ENCODE assay signal across 8 cellular contexts in the genomic region with DNA sequence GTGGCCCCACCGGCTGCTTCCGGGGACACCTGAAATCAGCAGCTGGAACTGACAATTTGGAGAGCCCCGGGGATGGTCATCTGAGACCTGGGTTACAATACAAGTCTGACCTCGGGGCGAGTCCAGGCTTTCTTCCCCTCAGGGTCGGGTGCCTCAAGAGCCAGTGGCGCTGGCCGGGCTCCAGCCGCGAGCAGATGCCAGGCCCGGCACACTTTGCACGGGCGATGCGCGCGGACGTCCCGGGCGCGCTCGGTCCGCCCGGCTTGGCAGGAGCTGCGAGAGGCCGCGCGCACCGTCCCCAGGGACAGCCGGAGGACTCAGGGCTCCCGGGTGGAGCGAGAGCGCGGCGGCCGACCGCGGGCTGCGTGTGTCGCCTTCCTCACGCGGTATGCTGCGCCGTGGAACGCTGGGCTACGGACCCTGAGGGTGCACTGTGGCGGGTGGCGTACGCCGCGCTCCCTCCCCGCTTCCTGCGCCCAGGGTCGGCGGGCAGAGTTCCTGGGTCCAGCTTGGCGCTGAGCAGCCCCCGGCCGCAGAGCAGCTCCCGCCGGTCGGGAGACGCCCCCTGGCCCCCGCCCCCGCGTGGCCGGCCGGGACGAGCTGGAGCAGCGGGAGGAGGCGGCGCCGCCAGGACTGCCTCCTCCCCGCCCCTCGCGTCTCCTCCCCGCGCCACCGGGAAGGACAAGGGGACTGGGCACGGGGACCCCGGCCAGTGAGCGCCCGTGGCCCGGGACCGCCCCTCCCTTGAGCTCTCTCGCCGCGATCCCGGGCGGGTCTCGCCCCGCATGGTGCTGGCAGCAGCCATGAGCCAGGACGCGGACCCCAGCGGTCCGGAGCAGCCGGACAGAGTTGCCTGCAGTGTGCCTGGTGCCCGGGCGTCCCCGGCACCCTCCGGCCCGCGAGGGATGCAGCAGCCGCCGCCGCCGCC. TPM values are rescaled to one million over a fixed set of nuclear protein-coding genes. Genes with fewer than 3 reads are reported as not detected.
DNase-seq lines count a peak whose midpoint lies in the region; ATAC-seq and TF ChIP-seq lines count a peak whose summit lies in the region.

A gene (plus strand): TSS at position 667 of the 928 bp plus-strand sequence. CDS start 119 bp downstream, at position 786.

- peak within 1 kb of the TSS; percentile 57 for H3K23ac ChIP-seq in neuronal stem cell (ENCODE audit: low read depth, low read length, poor library complexity)

- ATAC-seq in HG03442 (IDR thresholded peaks at IDR 0.05; ENCODE audit: unreplicated experiment) (peak; percentile 42), foreskin keratinocyte (peak; percentile 47), HG03439 (IDR thresholded peaks at IDR 0.05; ENCODE audit: unreplicated experiment) (no peak)

- H3K36me3 ChIP-seq in neuronal stem cell (replicated peaks in 1 of 2; ENCODE audit: control insufficient read depth in 2 of 2, insufficient read depth in 2 of 2, low read length in 2 of 2): no peaks in the 10 kb centered on the region

- peak within 1 kb of the TSS; percentile 79 for H3K14ac ChIP-seq in neuronal stem cell (ENCODE audit: low read length)

- no peak within 1 kb of the TSS for H2BK12ac ChIP-seq in neuronal stem cell (ENCODE audit: low read length)

- no peak for TF ChIP-seq CTCF in foreskin keratinocyte (conservative IDR thresholded peaks at IDR 0.05)

- peak within 1 kb of the TSS; percentile 6 for H4K8ac ChIP-seq in neuronal stem cell (ENCODE audit: low read depth, low read length)

- no peaks in the 10 kb centered on the region for H3K79me1 ChIP-seq in neuronal stem cell (ENCODE audit: low read depth, low read length)

- no CpG with 5 or more reads among the region's 105 CpGs for WGBS in neuronal stem cell (ENCODE audit: extremely low coverage in 2 of 2, insufficient read length in 2 of 2, insufficient replicate concordance in 1 of 2), 2 donors

- DNase-seq in EL: peak; percentile 41
- DNase-seq in activated CD8-positive, alpha-beta memory T cell treated with anti-CD3 and anti-CD28 coated beads, Interleukin-2, amount 50 U/mL, for 4 hours: peak; percentile 29
- DNase-seq in foreskin keratinocyte: no peak
- peak; percentile 62 for DNase-seq in neuronal stem cell (ENCODE audit: low spot score)
- no peak for DNase-seq in superior temporal gyrus (ENCODE audit: extremely low spot score)
- no peak for DNase-seq in NCI-H2029 treated with DMSO at 0.1 percent for 48 hours (lab: John Stamatoyannopoulos, UW)

- H3K4ac ChIP-seq in neuronal stem cell (ENCODE audit: low read length): no peak within 1 kb of the TSS

- H3K9me3 ChIP-seq in neuronal stem cell (replicated peaks in 1 of 2; ENCODE audit: control insufficient read depth in 2 of 2, insufficient read depth in 1 of 2, low read depth in 1 of 2, low read length in 2 of 2): no peaks in the 10 kb centered on the region

- H2AFZ ChIP-seq in neuronal stem cell (ENCODE audit: low read length): peak within 1 kb of the TSS; percentile 89

- H3K27ac ChIP-seq in foreskin keratinocyte: no peak within 1 kb of the TSS
- H3K27ac ChIP-seq in neuronal stem cell (replicated peaks; ENCODE audit: low read length): no peak within 1 kb of the TSS

- H3K4me1 ChIP-seq in foreskin keratinocyte (no peaks in the 10 kb centered on the region), neuronal stem cell (ENCODE audit: control insufficient read depth in 2 of 2, insufficient read depth in 1 of 2, low read depth in 1 of 2, low read length in 2 of 2) (peaks cover 9 to 23% of the 10 kb centered on the region in 2 donors)

- H3K18ac ChIP-seq in neuronal stem cell (ENCODE audit: low read length): peak within 1 kb of the TSS; percentile 91

- no peak within 1 kb of the TSS for H2BK5ac ChIP-seq in neuronal stem cell (ENCODE audit: low read length)

- H2AK5ac ChIP-seq in neuronal stem cell (ENCODE audit: low read depth, low read length): no peak within 1 kb of the TSS

- no peak within 1 kb of the TSS for H2BK120ac ChIP-seq in neuronal stem cell (ENCODE audit: low read depth, low read length)

- H4K91ac ChIP-seq in neuronal stem cell (ENCODE audit: low read depth, low read length, poor library complexity): no peak within 1 kb of the TSS

- H3K4me2 ChIP-seq in neuronal stem cell (ENCODE audit: insufficient read depth, low read length, poor library complexity, severe bottlenecking): peak within 1 kb of the TSS; percentile 99

- H3K9ac ChIP-seq in neuronal stem cell (ENCODE audit: low read depth, low read length, poor library complexity): peak within 1 kb of the TSS; percentile 90

- peak within 1 kb of the TSS; percentile 38 to 88 for H3K4me3 ChIP-seq in neuronal stem cell (ENCODE audit: low read length in 2 of 2)

- peak within 1 kb of the TSS; percentile 53 for H2BK15ac ChIP-seq in neuronal stem cell (ENCODE audit: low read length)

- H3K27me3 ChIP-seq in foreskin keratinocyte (peaks cover 91% of the 10 kb centered on the region), neuronal stem cell (ENCODE audit: control insufficient read depth in 3 of 3, insufficient read depth in 3 of 3, low read depth in 1 of 3, low read length in 3 of 3) (peaks cover 9 to 70% (median 38%) of the 10 kb centered on the region in 3 experiments)

RNA-seq across cellular contexts. Expression of the gene that starts here (rescaled TPM):
- total RNA-seq in foreskin keratinocyte: not detected in 2 replicates
- polyA plus RNA-seq in foreskin keratinocyte: not detected in 2 replicates
- polyA plus RNA-seq in neuronal stem cell (2013, experiment 1 of 2): 0.56 TPM
- 0.48 TPM for polyA plus RNA-seq in neuronal stem cell (2013, experiment 2 of 2)

Comparison
In these comparisons a context has a peak if more than half of its experiments do, and no peak if none do; other contexts are left out.
1. Peak in ATAC-seq in foreskin keratinocyte; RNA of the gene not detected or under 1 TPM.
2. DNase-seq: peak in EL (single experiment), activated CD8-positive, alpha-beta memory T cell treated with anti-CD3 and anti-CD28 coated beads, Interleukin-2, amount 50 U/mL, for 4 hours (single experiment) and neuronal stem cell (single experiment); none in foreskin keratinocyte (0 of 2), superior temporal gyrus (single experiment) and NCI-H2029 treated with DMSO at 0.1 percent for 48 hours (single experiment).